13 cellular contexts compared by ENCODE assay signal in genomic region chr6:136594671-136595070, GRCh38. TPM values are rescaled to one million over a fixed set of nuclear protein-coding genes. Genes with fewer than 3 reads are reported as not detected.
A peak's percentile ranks its signal among the peaks of the same experiment; 100 is the strongest.
DNase-seq lines count a peak whose midpoint lies in the region; ATAC-seq and TF ChIP-seq lines count a peak whose summit lies in the region.
"Had no signal": no experiment of that assay in that cellular context is flagged by ENCODE, and none has a peak within 500 bp of the region (broad histone marks: within the 10 kb centered on the region; RNA-seq: fewer than 3 reads in every experiment).

No MANE protein-coding gene starts in this region.

- H3K27ac ChIP-seq in PC-9 = peak overlapping the region; percentile 46; the same call in 1 of the 2 replicates
- H3K27ac ChIP-seq: WERI-Rb-1 had no signal

- CTCF ChIA-PET in activated CD8-positive, alpha-beta memory T cell treated with anti-CD3 and anti-CD28 coated beads, Interleukin-2, amount 10 ng/mL, durations not matched to agents 7 days and 5 days (lab: Charles Lee) = interaction anchor here (1.2 to 2.2 kb wide), 4 partner anchors 9 to 197 kb away, joined by 3 to 16 read pairs (median 8); partner anchors contain the start of gene MAP3K5
- CTCF ChIA-PET in PC-9 (lab: Charles Lee) = interaction anchor here (0.6 to 0.7 kb wide), 2 partner anchors 40 to 1167 kb away, joined by 3 read pairs; no protein-coding TSS in a partner anchor

- no TSS peak for BruUV-seq in PC-9 (replicated peaks; lab: Mats Ljungman, UMichigan)

- peak overlapping the region; percentile 66 for H3K4me3 Mint-ChIP-seq in activated CD8-positive, alpha-beta memory T cell treated with anti-CD3 and anti-CD28 coated beads, Interleukin-2, amount 10 ng/mL, durations not matched to agents 7 days and 5 days
- H3K4me3 Mint-ChIP-seq in chondrocyte (ENCODE audit: unreplicated experiment) = no peak overlapping the region
- peak overlapping the region; percentile 61 for H3K4me3 Mint-ChIP-seq in stimulated activated memory B cell treated with anti-CD40 and anti-IgM and Interleukin-4, amounts not matched to agents 10 μg/mL and 1 μg/mL and 100 μg/mL, for 72 hours

- H3K4me3 ChIP-seq in PC-9 = no peak overlapping the region
- H3K4me3 ChIP-seq: lung had no signal

- H4K20me1 ChIP-seq in PC-9 (ENCODE audit: insufficient read depth) = no peaks in the 10 kb centered on the region

- peaks cover 8% of the 10 kb centered on the region; the same call in 1 of the 2 replicates for H3F3A ChIP-seq in PC-9 (ENCODE audit: insufficient read depth, low read depth)

- POLR2A ChIA-PET in PC-9 (lab: Charles Lee; ENCODE audit: unreplicated experiment) = no interaction called here

- no peaks in the 10 kb centered on the region for H3K9me2 ChIP-seq in PC-9 (ENCODE audit: insufficient read depth)

- intact Hi-C loops in PC-9 (cut with micrococcal nuclease; ENCODE audit: unreplicated experiment) = loop anchor here (2.0 kb wide), 1 partner anchor 16 kb away; no protein-coding TSS in a partner anchor

- peaks cover 12% of the 10 kb centered on the region for H3K4me1 ChIP-seq in PC-9 (replicated peaks; ENCODE audit: insufficient read depth)

- ATAC-seq in activated CD8-positive, alpha-beta memory T cell treated with anti-CD3 and anti-CD28 coated beads, Interleukin-2, amount 10 ng/mL, durations not matched to agents 7 days and 5 days = no peak
- ATAC-seq in stimulated activated memory B cell treated with anti-CD40 and anti-IgM and Interleukin-4, amounts not matched to agents 10 μg/mL and 1 μg/mL and 100 μg/mL, for 72 hours = no peak

- H3K9me3 ChIP-seq in PC-9 (ENCODE audit: insufficient read depth, low read depth) = no peaks in the 10 kb centered on the region; the same call in 1 of the 2 replicates

- no peak for DNase-seq in activated CD8-positive, alpha-beta memory T cell treated with anti-CD3 and anti-CD28 coated beads, Interleukin-2, amount 10 ng/mL, durations not matched to agents 7 days and 5 days
- no peak for DNase-seq in activated CD8-positive, alpha-beta memory T cell treated with anti-CD3 and anti-CD28 coated beads, Interleukin-2, amount 50 U/mL, for 48 hours
- DNase-seq in PC-9 (no peak), chondrocyte (ENCODE audit: low spot score) (no peak), D341Med (ENCODE audit: low spot score) (no peak), SHP77 (lab: John Stamatoyannopoulos, UW) (no peak), HPDE6-E6E7 (ENCODE audit: extremely low spot score) (no peak)
- DNase-seq: activated effector memory CD4-positive, alpha-beta T cell treated with Interleukin-2 at 50 U/mL for 16 hours; NCI-H774; occipital lobe; WERI-Rb-1 had no signal

- H3K27me3 ChIP-seq in PC-9 (ENCODE audit: insufficient read depth, low read depth) = no peaks in the 10 kb centered on the region

- TF ChIP-seq CTCF in PC-9 (conservative IDR thresholded peaks at IDR 0.05) (no peak), chondrocyte (IDR thresholded peaks at IDR 0.05) (no peak)

- H3K79me2 ChIP-seq in PC-9 (ENCODE audit: low read depth) = no peaks in the 10 kb centered on the region

- H3K4me2 ChIP-seq in PC-9 = no peak overlapping the region; the same call in 1 of the 2 replicates

- H3K9me3 Mint-ChIP-seq in activated CD8-positive, alpha-beta memory T cell treated with anti-CD3 and anti-CD28 coated beads, Interleukin-2, amount 10 ng/mL, durations not matched to agents 7 days and 5 days (ENCODE audit: low read depth) = no peaks in the 10 kb centered on the region
- H3K9me3 Mint-ChIP-seq in chondrocyte (ENCODE audit: low read depth) = peaks cover 3% of the 10 kb centered on the region
- H3K9me3 Mint-ChIP-seq in stimulated activated memory B cell treated with anti-CD40 and anti-IgM and Interleukin-4, amounts not matched to agents 10 μg/mL and 1 μg/mL and 100 μg/mL, for 72 hours = peaks cover 3% of the 10 kb centered on the region

- H3K36me3 Mint-ChIP-seq in activated CD8-positive, alpha-beta memory T cell treated with anti-CD3 and anti-CD28 coated beads, Interleukin-2, amount 10 ng/mL, durations not matched to agents 7 days and 5 days = peaks cover 49% of the 10 kb centered on the region
- H3K36me3 Mint-ChIP-seq in chondrocyte (ENCODE audit: low read depth) = peaks cover 11% of the 10 kb centered on the region
- H3K36me3 Mint-ChIP-seq in stimulated activated memory B cell treated with anti-CD40 and anti-IgM and Interleukin-4, amounts not matched to agents 10 μg/mL and 1 μg/mL and 100 μg/mL, for 72 hours = peaks cover 81% of the 10 kb centered on the region

- peaks cover 29% of the 10 kb centered on the region for H3K4me1 Mint-ChIP-seq in activated CD8-positive, alpha-beta memory T cell treated with anti-CD3 and anti-CD28 coated beads, Interleukin-2, amount 10 ng/mL, durations not matched to agents 7 days and 5 days
- peaks cover 27% of the 10 kb centered on the region for H3K4me1 Mint-ChIP-seq in chondrocyte (ENCODE audit: low read depth)
- peaks cover 19% of the 10 kb centered on the region for H3K4me1 Mint-ChIP-seq in stimulated activated memory B cell treated with anti-CD40 and anti-IgM and Interleukin-4, amounts not matched to agents 10 μg/mL and 1 μg/mL and 100 μg/mL, for 72 hours

- H3K36me3 ChIP-seq in PC-9 (ENCODE audit: low read depth) = peaks cover 17% of the 10 kb centered on the region

- no peak overlapping the region for H2AFZ ChIP-seq in PC-9

- H3K27ac Mint-ChIP-seq in activated CD8-positive, alpha-beta memory T cell treated with anti-CD3 and anti-CD28 coated beads, Interleukin-2, amount 10 ng/mL, durations not matched to agents 7 days and 5 days = peak overlapping the region; percentile 91
- peak overlapping the region; percentile 6 for H3K27ac Mint-ChIP-seq in chondrocyte (ENCODE audit: unreplicated experiment)
- peak overlapping the region; percentile 84 for H3K27ac Mint-ChIP-seq in stimulated activated memory B cell treated with anti-CD40 and anti-IgM and Interleukin-4, amounts not matched to agents 10 μg/mL and 1 μg/mL and 100 μg/mL, for 72 hours

- no peaks in the 10 kb centered on the region for H3K27me3 Mint-ChIP-seq in activated CD8-positive, alpha-beta memory T cell treated with anti-CD3 and anti-CD28 coated beads, Interleukin-2, amount 10 ng/mL, durations not matched to agents 7 days and 5 days
- H3K27me3 Mint-ChIP-seq in chondrocyte (ENCODE audit: low read depth) = no peaks in the 10 kb centered on the region
- H3K27me3 Mint-ChIP-seq in stimulated activated memory B cell treated with anti-CD40 and anti-IgM and Interleukin-4, amounts not matched to agents 10 μg/mL and 1 μg/mL and 100 μg/mL, for 72 hours = no peaks in the 10 kb centered on the region

RNA-seq across cellular contexts. Expression of gene MAP7, which starts 44.4 kb away (rescaled TPM):
- total RNA-seq in activated CD8-positive, alpha-beta memory T cell treated with anti-CD3 and anti-CD28 coated beads, Interleukin-2, amount 10 ng/mL, durations not matched to agents 7 days and 5 days = under 1 TPM; 0.29 to 0.59 TPM
- 27.5 and 33.7 TPM in 2 replicates for total RNA-seq in PC-9 (2021)
- 0.17 to 1.1 TPM (median 0.77 TPM) in 3 replicates for total RNA-seq in chondrocyte

Comparison
In these comparisons a context has a peak if more than half of its experiments do, and no peak if none do; other contexts are left out.
1. H3K27ac Mint-ChIP-seq: peak in every context shown above with its lines; median percentile 91 in activated CD8-positive, alpha-beta memory T cell treated with anti-CD3 and anti-CD28 coated beads, Interleukin-2, amount 10 ng/mL, durations not matched to agents 7 days and 5 days; 84 in stimulated activated memory B cell treated with anti-CD40 and anti-IgM and Interleukin-4, amounts not matched to agents 10 μg/mL and 1 μg/mL and 100 μg/mL, for 72 hours; 6 in chondrocyte.
2. RNA of gene MAP7, which starts 44.4 kb away (total RNA-seq): 27.5 to 33.7 TPM in PC-9; 0.17 to 1.1 TPM in chondrocyte and 0.29 to 0.59 TPM in activated CD8-positive, alpha-beta memory T cell treated with anti-CD3 and anti-CD28 coated beads, Interleukin-2, amount 10 ng/mL, durations not matched to agents 7 days and 5 days; every median in the first group is over 10 times any median in the second.